Comparison of ENCODE assay signal across 1 cellular context in the genomic region with DNA sequence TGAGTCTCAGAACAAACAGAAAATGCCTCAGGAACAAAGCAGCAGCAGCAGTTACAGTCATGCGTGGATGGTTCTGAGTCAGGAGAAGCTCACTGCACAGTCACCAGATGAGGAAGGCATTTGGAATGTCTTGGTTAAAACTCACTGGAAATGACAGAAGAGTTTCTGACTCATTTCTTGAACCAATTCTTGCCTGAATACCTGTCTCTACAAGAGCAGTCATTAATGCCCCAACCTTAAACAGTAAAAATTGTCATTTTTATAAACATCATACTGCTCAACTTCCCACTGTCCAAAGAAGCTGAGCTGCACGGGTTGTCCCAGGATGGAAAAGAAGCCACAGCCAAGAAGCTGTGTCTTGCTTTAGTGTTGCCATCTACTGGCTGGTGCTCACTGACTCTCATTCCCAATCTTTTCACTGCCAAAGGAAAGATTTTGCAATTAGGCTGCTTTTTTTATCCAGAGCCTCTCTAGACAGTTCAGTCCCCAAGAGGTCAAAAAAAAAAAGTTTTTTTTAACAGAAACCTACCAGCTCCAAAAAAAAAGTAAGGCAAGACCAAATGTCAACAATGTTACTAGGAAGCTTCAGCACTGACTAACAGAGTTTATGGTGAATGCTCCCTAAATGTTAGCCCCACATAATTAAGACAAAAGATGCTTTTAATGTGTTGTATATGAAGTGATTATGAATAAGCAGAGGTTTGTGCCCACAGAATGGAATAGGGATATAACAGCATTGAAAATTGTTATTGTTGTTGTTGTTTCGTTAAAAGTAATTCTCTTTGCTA.
TF ChIP-seq lines count a peak whose summit lies in the region.

No MANE protein-coding gene starts in this region.

TF ChIP-seq in GM12878, 131 proteins besides CTCF, POLR2A, EP300 and RAD21:
- TF ChIP-seq, protein P1, sequence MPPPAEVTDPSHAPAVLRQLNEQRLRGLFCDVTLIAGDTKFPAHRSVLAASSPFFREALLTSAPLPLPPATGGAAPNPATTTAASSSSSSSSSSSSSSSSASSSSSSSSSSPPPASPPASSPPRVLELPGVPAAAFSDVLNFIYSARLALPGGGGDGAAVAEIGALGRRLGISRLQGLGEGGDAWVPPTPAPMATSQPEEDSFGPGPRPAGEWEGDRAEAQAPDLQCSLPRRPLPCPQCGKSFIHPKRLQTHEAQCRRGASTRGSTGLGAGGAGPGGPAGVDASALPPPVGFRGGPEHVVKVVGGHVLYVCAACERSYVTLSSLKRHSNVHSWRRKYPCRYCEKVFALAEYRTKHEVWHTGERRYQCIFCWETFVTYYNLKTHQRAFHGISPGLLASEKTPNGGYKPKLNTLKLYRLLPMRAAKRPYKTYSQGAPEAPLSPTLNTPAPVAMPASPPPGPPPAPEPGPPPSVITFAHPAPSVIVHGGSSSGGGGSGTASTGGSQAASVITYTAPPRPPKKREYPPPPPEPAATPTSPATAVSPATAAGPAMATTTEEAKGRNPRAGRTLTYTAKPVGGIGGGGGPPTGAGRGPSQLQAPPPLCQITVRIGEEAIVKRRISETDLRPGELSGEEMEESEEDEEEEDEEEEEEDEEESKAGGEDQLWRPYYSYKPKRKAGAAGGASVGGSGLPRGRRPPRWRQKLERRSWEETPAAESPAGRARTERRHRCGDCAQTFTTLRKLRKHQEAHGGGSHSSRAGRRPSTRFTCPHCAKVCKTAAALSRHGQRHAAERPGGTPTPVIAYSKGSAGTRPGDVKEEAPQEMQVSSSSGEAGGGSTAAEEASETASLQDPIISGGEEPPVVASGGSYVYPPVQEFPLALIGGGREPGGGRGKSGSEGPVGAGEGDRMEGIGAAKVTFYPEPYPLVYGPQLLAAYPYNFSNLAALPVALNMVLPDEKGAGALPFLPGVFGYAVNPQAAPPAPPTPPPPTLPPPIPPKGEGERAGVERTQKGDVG (CRISPR knock-in tag; IDR thresholded peaks at IDR 0.05) = no peak
- peak; percentile 10; the same call in 1 of the 2 replicates for TF ChIP-seq SMC3 (IDR thresholded peaks at IDR 0.05; ENCODE audit: borderline replicate concordance, low read length)
- no peak for TF ChIP-seq FOXK2 (IDR thresholded peaks at IDR 0.05)
